ENCODE assay signal across 9 cellular contexts in the genomic region with DNA sequence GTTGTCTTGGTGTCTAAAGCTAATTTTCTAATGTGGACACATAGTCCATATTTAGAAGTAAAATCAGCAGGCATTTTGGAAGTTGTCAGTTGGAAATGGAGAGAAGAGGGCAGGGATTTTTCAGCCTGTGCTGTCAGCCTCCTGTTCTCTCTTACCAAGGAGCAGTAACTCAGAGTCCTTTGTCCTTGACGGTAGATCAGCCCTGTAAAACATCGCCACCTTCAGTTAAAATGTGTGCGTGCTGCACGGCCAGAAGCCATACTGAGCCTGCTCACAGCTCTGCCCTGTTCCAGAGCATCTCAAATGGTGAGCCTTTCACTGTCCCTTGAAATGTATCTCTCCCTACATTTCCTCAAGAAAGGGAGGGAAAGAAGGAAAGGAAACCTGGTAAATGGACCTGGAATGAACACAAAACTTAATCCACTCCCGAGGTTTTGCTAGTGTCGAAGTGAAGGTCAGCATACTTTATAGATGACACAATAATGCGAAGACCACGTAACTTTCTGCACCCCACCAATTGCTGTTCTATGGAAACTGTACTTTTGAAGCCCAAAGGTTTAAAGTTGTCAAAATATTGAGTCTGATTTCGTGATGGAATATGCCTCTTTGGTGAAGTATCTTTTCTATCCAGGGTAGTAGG.
DNase-seq lines count a peak whose midpoint lies in the region; ATAC-seq and TF ChIP-seq lines count a peak whose summit lies in the region.
"Had no signal": no experiment of that assay in that cellular context is flagged by ENCODE, and none has a peak within 500 bp of the region (broad histone marks: within the 10 kb centered on the region; RNA-seq: fewer than 3 reads in every experiment).

No MANE protein-coding gene starts in this region.

- ATAC-seq in GM21619 (IDR thresholded peaks at IDR 0.05; ENCODE audit: unreplicated experiment) = peak; percentile 75
- peak; percentile 82 to 93 for ATAC-seq in lower lobe of right lung

- H3K4me3 ChIP-seq in dorsolateral prefrontal cortex = no peak overlapping the region
- no peak overlapping the region for H3K4me3 ChIP-seq in lower lobe of right lung
- H3K4me3 ChIP-seq in uterus = no peak overlapping the region
- H3K4me3 ChIP-seq: BLaER1 had no signal

- H3K27me3 ChIP-seq in dorsolateral prefrontal cortex = no peaks in the 10 kb centered on the region
- H3K27me3 ChIP-seq in lower lobe of right lung (ENCODE audit: low read depth) = no peaks in the 10 kb centered on the region
- no peaks in the 10 kb centered on the region for H3K27me3 ChIP-seq in uterus
- H3K27me3 ChIP-seq: BLaER1 had no signal

- no peaks in the 10 kb centered on the region for H3K4me1 ChIP-seq in lower lobe of right lung
- H3K4me1 ChIP-seq in uterus = no peaks in the 10 kb centered on the region
- H3K4me1 ChIP-seq: BLaER1 had no signal

- intact Hi-C loops in dorsolateral prefrontal cortex (cut with DNase I) = loop anchor here (2.0 to 10.0 kb wide), 4 partner anchors 118 to 223 kb away; no protein-coding TSS in a partner anchor
- intact Hi-C loops in lower lobe of right lung (cut with DNase I) = loop anchor here (10.0 kb wide), 1 partner anchor 221 kb away; no protein-coding TSS in a partner anchor
- intact Hi-C loops in uterus (cut with DNase I; ENCODE audit: low total_unique reads) = loop anchor here (5.0 kb wide), 1 partner anchor 218 kb away; no protein-coding TSS in a partner anchor

- no peak for TF ChIP-seq POLR2A in uterus (IDR thresholded peaks at IDR 0.05)

- DNase-seq in NCI-H510A treated with DMSO at 0.1 percent for 48 hours (lab: John Stamatoyannopoulos, UW) = peak; percentile 39
- no peak for DNase-seq in NCI-H510A (lab: John Stamatoyannopoulos, UW)
- DNase-seq in HPDE6-E6E7 (ENCODE audit: extremely low spot score) = peak; percentile 29
- DNase-seq in NOMO-1 treated with dmso at 0.1 percent for 144 hours (lab: John Stamatoyannopoulos, UW; ENCODE audit: unreplicated experiment) = peak; percentile 27
- DNase-seq in dorsolateral prefrontal cortex = peak; percentile 17 to 75 (median 54)
- peak; percentile 44 for DNase-seq in lower lobe of right lung
- peak; percentile 66 to 70 for DNase-seq in uterus

- H3K9me3 ChIP-seq in lower lobe of right lung (no peaks in the 10 kb centered on the region), uterus (no peaks in the 10 kb centered on the region)
- H3K9me3 ChIP-seq: BLaER1 had no signal

- TF ChIP-seq CTCF in dorsolateral prefrontal cortex (IDR thresholded peaks at IDR 0.05 in 54 of 56, conservative IDR thresholded peaks at IDR 0.05 in 2 of 56; ENCODE audit: low read depth in 1 of 56, partially characterized antibody in 56 of 56) (peak in 55 of 56 donors; percentile 36 to 82 (median 62)), lower lobe of right lung (IDR thresholded peaks at IDR 0.05) (peak; percentile 62), uterus (IDR thresholded peaks at IDR 0.05) (peak; percentile 75 to 84 (median 77))

- H3K36me3 ChIP-seq in lower lobe of right lung = no peaks in the 10 kb centered on the region
- H3K36me3 ChIP-seq in uterus = no peaks in the 10 kb centered on the region
- H3K36me3 ChIP-seq: BLaER1 had no signal

- H3K27ac ChIP-seq in dorsolateral prefrontal cortex (no peak overlapping the region), lower lobe of right lung (no peak overlapping the region), uterus (peak overlapping the region in 1 of 2 donors; percentile 5)
- H3K27ac ChIP-seq: BLaER1 had no signal
